2 cellular contexts compared by ENCODE assay signal in the genomic region with DNA sequence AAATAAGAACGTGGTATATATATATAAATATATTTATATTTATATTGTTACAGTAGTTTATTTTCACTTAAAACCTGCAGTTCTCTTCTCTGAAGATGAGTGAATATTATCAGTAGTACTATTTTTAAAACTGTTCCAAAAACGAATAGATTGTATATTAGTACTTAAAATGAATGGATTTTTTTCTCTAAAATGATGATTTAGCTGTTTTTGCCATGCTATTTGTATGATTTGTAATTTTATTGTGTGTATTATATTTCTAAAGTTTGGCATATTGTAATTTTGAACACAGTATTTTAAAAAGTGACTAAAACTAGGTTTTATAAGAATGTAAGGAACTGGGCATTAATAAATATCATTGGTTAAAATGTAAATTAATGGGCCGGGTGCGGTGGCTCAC.
A peak's percentile ranks its signal among the peaks of the same experiment; 100 is the strongest.
TF ChIP-seq lines count a peak whose summit lies in the region.

No MANE protein-coding gene starts in this region.

TF ChIP-seq in HepG2, 621 proteins besides CTCF, POLR2A, EP300 and RAD21:
- TF ChIP-seq ZNF616 (CRISPR knock-in tag; IDR thresholded peaks at IDR 0.05; ENCODE audit: low read depth) (no peak), MAFK (conservative IDR thresholded peaks at IDR 0.05 in 1 of 2, IDR thresholded peaks at IDR 0.05 in 1 of 2; ENCODE audit: low read length in 2 of 2) (peak; percentile 48 to 67), MAFF (IDR thresholded peaks at IDR 0.05; ENCODE audit: low read depth, low read length) (peak; percentile 54; the same call in 1 of the 2 replicates)

TF ChIP-seq in K562, 482 proteins besides CTCF, POLR2A, EP300 and RAD21:
- TF ChIP-seq ZNF699 (CRISPR knock-in tag; IDR thresholded peaks at IDR 0.05; ENCODE audit: insufficient replicate concordance) (no peak), MAFF (IDR thresholded peaks at IDR 0.05; ENCODE audit: low read length) (peak; percentile 14; the same call in 1 of the 2 replicates), ZNF778 (CRISPR knock-in tag; IDR thresholded peaks at IDR 0.05) (no peak), ZNF76 (CRISPR knock-in tag; IDR thresholded peaks at IDR 0.05; ENCODE audit: borderline replicate concordance) (no peak), LCOR (CRISPR knock-in tag; IDR thresholded peaks at IDR 0.05) (no peak), ZNF175 (CRISPR knock-in tag; IDR thresholded peaks at IDR 0.05; ENCODE audit: low read depth) (no peak), THRB (CRISPR knock-in tag; conservative IDR thresholded peaks at IDR 0.05) (no peak), HDAC8 (tag; IDR thresholded peaks at IDR 0.05) (no peak), KDM5B (IDR thresholded peaks at IDR 0.05; ENCODE audit: insufficient replicate concordance, low read depth, low read length) (no peak), ZNF780A (CRISPR knock-in tag; IDR thresholded peaks at IDR 0.05) (no peak), C11orf30 (IDR thresholded peaks at IDR 0.05; ENCODE audit: low read depth) (peak; percentile 68), ZNF263 (CRISPR knock-in tag; IDR thresholded peaks at IDR 0.05; ENCODE audit: borderline replicate concordance) (no peak), MECOM (CRISPR knock-in tag; IDR thresholded peaks at IDR 0.05) (no peak), ZNF121 (CRISPR knock-in tag; conservative IDR thresholded peaks at IDR 0.05) (no peak), BRF1 (IDR thresholded peaks at IDR 0.05; ENCODE audit: borderline replicate concordance, extremely low read depth, insufficient read length) (no peak), ZC3H11A (IDR thresholded peaks at IDR 0.05; ENCODE audit: low read depth, low read length) (no peak), ZNF41 (CRISPR knock-in tag; conservative IDR thresholded peaks at IDR 0.05) (no peak), ZNF316 (IDR thresholded peaks at IDR 0.05) (peak; percentile 80), ZC3H4 (CRISPR knock-in tag; IDR thresholded peaks at IDR 0.05; ENCODE audit: borderline replicate concordance) (no peak), TFAM (CRISPR knock-in tag; conservative IDR thresholded peaks at IDR 0.05) (no peak), ZFPM2 (CRISPR knock-in tag; IDR thresholded peaks at IDR 0.05) (no peak), TCF3 (CRISPR knock-in tag; IDR thresholded peaks at IDR 0.05) (no peak), ZNF561 (CRISPR knock-in tag; conservative IDR thresholded peaks at IDR 0.05) (no peak), MAFG (tag; conservative IDR thresholded peaks at IDR 0.05) (peak; percentile 33; the same call in 1 of the 2 replicates), ZNF584 (CRISPR knock-in tag; IDR thresholded peaks at IDR 0.05; ENCODE audit: low read depth) (no peak)
- TF ChIP-seq, protein P1, sequence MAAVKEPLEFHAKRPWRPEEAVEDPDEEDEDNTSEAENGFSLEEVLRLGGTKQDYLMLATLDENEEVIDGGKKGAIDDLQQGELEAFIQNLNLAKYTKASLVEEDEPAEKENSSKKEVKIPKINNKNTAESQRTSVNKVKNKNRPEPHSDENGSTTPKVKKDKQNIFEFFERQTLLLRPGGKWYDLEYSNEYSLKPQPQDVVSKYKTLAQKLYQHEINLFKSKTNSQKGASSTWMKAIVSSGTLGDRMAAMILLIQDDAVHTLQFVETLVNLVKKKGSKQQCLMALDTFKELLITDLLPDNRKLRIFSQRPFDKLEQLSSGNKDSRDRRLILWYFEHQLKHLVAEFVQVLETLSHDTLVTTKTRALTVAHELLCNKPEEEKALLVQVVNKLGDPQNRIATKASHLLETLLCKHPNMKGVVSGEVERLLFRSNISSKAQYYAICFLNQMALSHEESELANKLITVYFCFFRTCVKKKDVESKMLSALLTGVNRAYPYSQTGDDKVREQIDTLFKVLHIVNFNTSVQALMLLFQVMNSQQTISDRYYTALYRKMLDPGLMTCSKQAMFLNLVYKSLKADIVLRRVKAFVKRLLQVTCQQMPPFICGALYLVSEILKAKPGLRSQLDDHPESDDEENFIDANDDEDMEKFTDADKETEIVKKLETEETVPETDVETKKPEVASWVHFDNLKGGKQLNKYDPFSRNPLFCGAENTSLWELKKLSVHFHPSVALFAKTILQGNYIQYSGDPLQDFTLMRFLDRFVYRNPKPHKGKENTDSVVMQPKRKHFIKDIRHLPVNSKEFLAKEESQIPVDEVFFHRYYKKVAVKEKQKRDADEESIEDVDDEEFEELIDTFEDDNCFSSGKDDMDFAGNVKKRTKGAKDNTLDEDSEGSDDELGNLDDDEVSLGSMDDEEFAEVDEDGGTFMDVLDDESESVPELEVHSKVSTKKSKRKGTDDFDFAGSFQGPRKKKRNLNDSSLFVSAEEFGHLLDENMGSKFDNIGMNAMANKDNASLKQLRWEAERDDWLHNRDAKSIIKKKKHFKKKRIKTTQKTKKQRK (IDR thresholded peaks at IDR 0.05; ENCODE audit: borderline replicate concordance, low read depth, low read length) = no peak
- TF ChIP-seq, protein P2, sequence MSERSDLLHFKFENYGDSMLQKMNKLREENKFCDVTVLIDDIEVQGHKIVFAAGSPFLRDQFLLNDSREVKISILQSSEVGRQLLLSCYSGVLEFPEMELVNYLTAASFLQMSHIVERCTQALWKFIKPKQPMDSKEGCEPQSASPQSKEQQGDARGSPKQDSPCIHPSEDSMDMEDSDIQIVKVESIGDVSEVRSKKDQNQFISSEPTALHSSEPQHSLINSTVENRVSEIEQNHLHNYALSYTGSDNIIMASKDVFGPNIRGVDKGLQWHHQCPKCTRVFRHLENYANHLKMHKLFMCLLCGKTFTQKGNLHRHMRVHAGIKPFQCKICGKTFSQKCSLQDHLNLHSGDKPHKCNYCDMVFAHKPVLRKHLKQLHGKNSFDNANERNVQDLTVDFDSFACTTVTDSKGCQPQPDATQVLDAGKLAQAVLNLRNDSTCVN (CRISPR knock-in tag; IDR thresholded peaks at IDR 0.05) = no peak
- TF ChIP-seq, protein P3, sequence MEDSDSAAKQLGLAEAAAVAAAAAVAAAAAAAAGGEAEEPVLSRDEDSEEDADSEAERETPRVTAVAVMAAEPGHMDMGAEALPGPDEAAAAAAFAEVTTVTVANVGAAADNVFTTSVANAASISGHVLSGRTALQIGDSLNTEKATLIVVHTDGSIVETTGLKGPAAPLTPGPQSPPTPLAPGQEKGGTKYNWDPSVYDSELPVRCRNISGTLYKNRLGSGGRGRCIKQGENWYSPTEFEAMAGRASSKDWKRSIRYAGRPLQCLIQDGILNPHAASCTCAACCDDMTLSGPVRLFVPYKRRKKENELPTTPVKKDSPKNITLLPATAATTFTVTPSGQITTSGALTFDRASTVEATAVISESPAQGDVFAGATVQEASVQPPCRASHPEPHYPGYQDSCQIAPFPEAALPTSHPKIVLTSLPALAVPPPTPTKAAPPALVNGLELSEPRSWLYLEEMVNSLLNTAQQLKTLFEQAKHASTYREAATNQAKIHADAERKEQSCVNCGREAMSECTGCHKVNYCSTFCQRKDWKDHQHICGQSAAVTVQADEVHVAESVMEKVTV (CRISPR knock-in tag; IDR thresholded peaks at IDR 0.05) = no peak
